ENCODE assay signal across 1 cellular context in the genomic region with DNA sequence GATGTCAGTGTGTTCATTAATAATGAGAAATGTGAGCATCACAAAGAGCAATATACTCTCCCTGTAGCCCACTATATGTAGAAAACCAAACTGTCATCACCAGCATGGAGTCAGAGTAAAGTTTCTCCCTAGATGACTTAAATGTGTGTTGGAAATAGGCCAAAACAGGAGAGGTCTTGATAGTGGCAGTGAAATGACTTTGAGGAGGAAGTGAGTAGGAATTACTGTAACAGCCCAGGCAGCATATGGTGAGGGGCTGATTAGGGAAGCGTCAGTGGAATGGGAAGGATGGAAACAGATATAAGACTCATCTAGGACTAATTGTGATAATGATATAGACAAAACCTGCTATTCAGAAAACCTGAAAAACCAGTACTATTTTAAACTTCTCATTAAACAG.
TF ChIP-seq lines count a peak whose summit lies in the region.

No MANE protein-coding gene starts in this region.

TF ChIP-seq in GM23338, 12 proteins besides CTCF, POLR2A, EP300 and RAD21 (continued from another document):
- TF ChIP-seq, protein P1, sequence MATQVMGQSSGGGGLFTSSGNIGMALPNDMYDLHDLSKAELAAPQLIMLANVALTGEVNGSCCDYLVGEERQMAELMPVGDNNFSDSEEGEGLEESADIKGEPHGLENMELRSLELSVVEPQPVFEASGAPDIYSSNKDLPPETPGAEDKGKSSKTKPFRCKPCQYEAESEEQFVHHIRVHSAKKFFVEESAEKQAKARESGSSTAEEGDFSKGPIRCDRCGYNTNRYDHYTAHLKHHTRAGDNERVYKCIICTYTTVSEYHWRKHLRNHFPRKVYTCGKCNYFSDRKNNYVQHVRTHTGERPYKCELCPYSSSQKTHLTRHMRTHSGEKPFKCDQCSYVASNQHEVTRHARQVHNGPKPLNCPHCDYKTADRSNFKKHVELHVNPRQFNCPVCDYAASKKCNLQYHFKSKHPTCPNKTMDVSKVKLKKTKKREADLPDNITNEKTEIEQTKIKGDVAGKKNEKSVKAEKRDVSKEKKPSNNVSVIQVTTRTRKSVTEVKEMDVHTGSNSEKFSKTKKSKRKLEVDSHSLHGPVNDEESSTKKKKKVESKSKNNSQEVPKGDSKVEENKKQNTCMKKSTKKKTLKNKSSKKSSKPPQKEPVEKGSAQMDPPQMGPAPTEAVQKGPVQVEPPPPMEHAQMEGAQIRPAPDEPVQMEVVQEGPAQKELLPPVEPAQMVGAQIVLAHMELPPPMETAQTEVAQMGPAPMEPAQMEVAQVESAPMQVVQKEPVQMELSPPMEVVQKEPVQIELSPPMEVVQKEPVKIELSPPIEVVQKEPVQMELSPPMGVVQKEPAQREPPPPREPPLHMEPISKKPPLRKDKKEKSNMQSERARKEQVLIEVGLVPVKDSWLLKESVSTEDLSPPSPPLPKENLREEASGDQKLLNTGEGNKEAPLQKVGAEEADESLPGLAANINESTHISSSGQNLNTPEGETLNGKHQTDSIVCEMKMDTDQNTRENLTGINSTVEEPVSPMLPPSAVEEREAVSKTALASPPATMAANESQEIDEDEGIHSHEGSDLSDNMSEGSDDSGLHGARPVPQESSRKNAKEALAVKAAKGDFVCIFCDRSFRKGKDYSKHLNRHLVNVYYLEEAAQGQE (IDR thresholded peaks at IDR 0.05; ENCODE audit: unreplicated experiment) = no peak
- no peak for TF ChIP-seq POLR2AphosphoS5 (IDR thresholded peaks at IDR 0.05; ENCODE audit: low read depth)
- no peak for TF ChIP-seq STAT1 (IDR thresholded peaks at IDR 0.05; ENCODE audit: unreplicated experiment)
- no peak for TF ChIP-seq ZNF331 (CRISPR knock-in tag; IDR thresholded peaks at IDR 0.05; ENCODE audit: low read depth)
- no peak for TF ChIP-seq ZNF114 (CRISPR knock-in tag; IDR thresholded peaks at IDR 0.05)
- TF ChIP-seq CREB1 (CRISPR knock-in tag; IDR thresholded peaks at IDR 0.05; ENCODE audit: low read depth) = no peak
- TF ChIP-seq, protein P2, sequence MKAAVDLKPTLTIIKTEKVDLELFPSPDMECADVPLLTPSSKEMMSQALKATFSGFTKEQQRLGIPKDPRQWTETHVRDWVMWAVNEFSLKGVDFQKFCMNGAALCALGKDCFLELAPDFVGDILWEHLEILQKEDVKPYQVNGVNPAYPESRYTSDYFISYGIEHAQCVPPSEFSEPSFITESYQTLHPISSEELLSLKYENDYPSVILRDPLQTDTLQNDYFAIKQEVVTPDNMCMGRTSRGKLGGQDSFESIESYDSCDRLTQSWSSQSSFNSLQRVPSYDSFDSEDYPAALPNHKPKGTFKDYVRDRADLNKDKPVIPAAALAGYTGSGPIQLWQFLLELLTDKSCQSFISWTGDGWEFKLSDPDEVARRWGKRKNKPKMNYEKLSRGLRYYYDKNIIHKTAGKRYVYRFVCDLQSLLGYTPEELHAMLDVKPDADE (IDR thresholded peaks at IDR 0.05) = no peak
